ENCODE assay signal across 27 cellular contexts in the genomic region with DNA sequence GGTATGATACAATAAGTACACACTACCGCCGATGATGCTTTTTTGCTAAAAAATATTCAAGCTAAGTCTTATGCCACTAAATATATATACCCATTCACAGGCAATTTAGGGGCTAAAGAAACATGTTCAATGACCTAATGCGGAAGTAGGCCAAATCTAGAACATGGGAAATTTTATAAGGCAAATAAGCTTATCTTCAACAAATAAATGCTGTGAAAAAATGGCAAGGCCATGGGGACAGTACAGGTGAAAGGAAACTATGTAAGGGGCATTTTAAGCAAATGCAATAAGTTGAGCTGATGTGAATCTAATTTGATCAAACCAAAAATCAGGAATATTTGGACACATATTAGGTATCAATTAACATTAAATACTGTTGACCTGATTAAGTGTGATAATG.
"Had no signal": no experiment of that assay in that cellular context is flagged by ENCODE, and none has a peak within 500 bp of the region (broad histone marks: within the 10 kb centered on the region; RNA-seq: fewer than 3 reads in every experiment).

No MANE protein-coding gene starts in this region.

- H3K4me3 ChIP-seq: left lung, lower lobe of right lung, mucosa of descending colon, right atrium auricular region, skin epidermis, spleen, suprapubic skin, thoracic aorta, tibial artery, upper lobe of right lung had no signal

- ATAC-seq: left colon; left lung; lower lobe of right lung; mucosa of descending colon; naive thymus-derived CD4-positive, alpha-beta T cell; natural killer cell treated with Interleukin-12 subunit alpha and Interleukin-12 subunit beta and Interleukin-15 and Interleukin-18, amount 100 ng/mL, for 72 hours; sciatic nerve; stimulated activated effector memory CD8-positive, alpha-beta T cell treated with anti-CD3 and anti-CD28 coated beads, Interleukin-12 subunit alpha, Interleukin-12 subunit beta, amount 100 ng/mL, for 72 hours; upper lobe of right lung had no signal

- H3K4me3 Mint-ChIP-seq: immature natural killer cell; mesothelial cell of epicardium; naive thymus-derived CD4-positive, alpha-beta T cell; natural killer cell treated with Interleukin-12 subunit alpha and Interleukin-12 subunit beta and Interleukin-15 and Interleukin-18, amount 100 ng/mL, for 72 hours; stimulated activated effector memory CD8-positive, alpha-beta T cell treated with anti-CD3 and anti-CD28 coated beads, Interleukin-12 subunit alpha, Interleukin-12 subunit beta, amount 100 ng/mL, for 72 hours; stimulated activated naive CD8-positive, alpha-beta T cell treated with anti-CD3 and anti-CD28 coated beads, Interleukin-15, Interleukin-2, amounts not matched to agents 100 ng/mL and 50 ng/mL, for 24 hours had no signal

- H3K4me1 Mint-ChIP-seq: immature natural killer cell; mesothelial cell of epicardium; naive thymus-derived CD4-positive, alpha-beta T cell; stimulated activated effector memory CD8-positive, alpha-beta T cell treated with anti-CD3 and anti-CD28 coated beads, Interleukin-12 subunit alpha, Interleukin-12 subunit beta, amount 100 ng/mL, for 72 hours had no signal

- DNase-seq: hypothalamus; immature natural killer cell; kidney; left colon; left lung; lower lobe of right lung; mesendoderm; mucosa of descending colon; naive thymus-derived CD4-positive, alpha-beta T cell; spleen; stimulated activated CD4-positive, alpha-beta T cell treated with anti-CD3 and anti-CD28 coated beads, Interleukin-4, amount 100 ng/mL, for 24 hours; stimulated activated naive CD4-positive, alpha-beta T cell; tibial artery; trophoblast cell; upper lobe of right lung had no signal

- FAIRE-seq: islet of Langerhans, urothelium cell line had no signal

- H3K27me3 ChIP-seq: left lung, right atrium auricular region, spleen, suprapubic skin, tibial artery, upper lobe of right lung had no signal

- H3K27me3 Mint-ChIP-seq: naive thymus-derived CD4-positive, alpha-beta T cell; natural killer cell treated with Interleukin-12 subunit alpha and Interleukin-12 subunit beta and Interleukin-15 and Interleukin-18, amount 100 ng/mL, for 72 hours; progenitor cell of endocrine pancreas; stimulated activated naive CD8-positive, alpha-beta T cell treated with anti-CD3 and anti-CD28 coated beads, Interleukin-15, Interleukin-2, amounts not matched to agents 100 ng/mL and 50 ng/mL, for 24 hours had no signal

- H3K27ac ChIP-seq: left lung, lower lobe of right lung, right atrium auricular region, skin epidermis, spleen, suprapubic skin, thoracic aorta, tibial artery, upper lobe of right lung had no signal

- H3K36me3 ChIP-seq: left lung, lower lobe of right lung, right atrium auricular region, spleen, suprapubic skin, thoracic aorta, tibial artery, upper lobe of right lung had no signal

- H3K27ac Mint-ChIP-seq: immature natural killer cell; mesothelial cell of epicardium; naive thymus-derived CD4-positive, alpha-beta T cell; natural killer cell treated with Interleukin-12 subunit alpha and Interleukin-12 subunit beta and Interleukin-15 and Interleukin-18, amount 100 ng/mL, for 72 hours; progenitor cell of endocrine pancreas; stimulated activated effector memory CD8-positive, alpha-beta T cell treated with anti-CD3 and anti-CD28 coated beads, Interleukin-12 subunit alpha, Interleukin-12 subunit beta, amount 100 ng/mL, for 72 hours; stimulated activated naive CD8-positive, alpha-beta T cell treated with anti-CD3 and anti-CD28 coated beads, Interleukin-15, Interleukin-2, amounts not matched to agents 100 ng/mL and 50 ng/mL, for 24 hours had no signal

- H3K4me1 ChIP-seq: left lung, lower lobe of right lung, right atrium auricular region, spleen, suprapubic skin, tibial artery, upper lobe of right lung had no signal

- H3K36me3 Mint-ChIP-seq: immature natural killer cell; mesothelial cell of epicardium; naive thymus-derived CD4-positive, alpha-beta T cell; natural killer cell treated with Interleukin-12 subunit alpha and Interleukin-12 subunit beta and Interleukin-15 and Interleukin-18, amount 100 ng/mL, for 72 hours; stimulated activated effector memory CD8-positive, alpha-beta T cell treated with anti-CD3 and anti-CD28 coated beads, Interleukin-12 subunit alpha, Interleukin-12 subunit beta, amount 100 ng/mL, for 72 hours had no signal

- H3K9me3 ChIP-seq: left lung, lower lobe of right lung, mucosa of descending colon, suprapubic skin, thoracic aorta, upper lobe of right lung had no signal
